ENCODE assay signal across 8 cellular contexts in genomic region chr11:114183041-114183511, GRCh38.
DNase-seq lines count a peak whose midpoint lies in the region; TF ChIP-seq lines count a peak whose summit lies in the region.

No MANE protein-coding gene starts in this region.

- intact Hi-C loops in activated T-helper 2 cell treated with anti-CD3 and anti-CD28 coated beads, Interferon-gamma antibody, Interleukin-2, Interleukin-4, amounts not matched to agents 10 μg/mL and 5 μg/mL and 100 μg/mL, durations not matched to agents 14 hours and 24 hours and 36 hours (cut with micrococcal nuclease) = loop anchor here (1.0 to 10.0 kb wide), 6 partner anchors 15 to 222 kb away; partner anchors contain the start of genes C11orf71 and RBM7

- peak; percentile 22 to 85 (median 44) for DNase-seq in T-helper 1 cell
- peak; percentile 79 for DNase-seq in activated T-helper 2 cell treated with anti-CD3 and anti-CD28 coated beads, Interferon-gamma antibody, Interleukin-2, Interleukin-4, amounts not matched to agents 10 μg/mL and 5 μg/mL and 100 μg/mL, durations not matched to agents 14 hours and 24 hours and 36 hours (ENCODE audit: low spot score)
- peak; percentile 17 for DNase-seq in mesenchymal stem cell
- DNase-seq in stimulated activated CD8-positive, alpha-beta memory T cell treated with anti-CD3 and anti-CD28 coated beads, Interleukin-7, amount 100 ng/mL, for 4 hours (ENCODE audit: low read depth in 2 of 2) = peak; percentile 55 to 66
- DNase-seq in SW480 (ENCODE audit: low spot score) = no peak
- DNase-seq in GM20000 (ENCODE audit: low spot score) = no peak
- no peak for DNase-seq in COR-L47 (lab: John Stamatoyannopoulos, UW)
- no peak for DNase-seq in HuH-7 (ENCODE audit: low spot score)

- WGBS in mesenchymal stem cell = 68% methylated on average over 14 of the region's 16 CpGs

- no peaks in the 10 kb centered on the region for H3K9me3 Mint-ChIP-seq in activated T-helper 2 cell treated with anti-CD3 and anti-CD28 coated beads, Interferon-gamma antibody, Interleukin-2, Interleukin-4, amounts not matched to agents 10 μg/mL and 5 μg/mL and 100 μg/mL, durations not matched to agents 14 hours and 24 hours and 36 hours

- H3K27ac ChIP-seq in mesenchymal stem cell (ENCODE audit: low read length, poor library complexity, severe bottlenecking) = no peak overlapping the region

- peak overlapping the region; percentile 6 for H3K4me3 Mint-ChIP-seq in activated T-helper 2 cell treated with anti-CD3 and anti-CD28 coated beads, Interferon-gamma antibody, Interleukin-2, Interleukin-4, amounts not matched to agents 10 μg/mL and 5 μg/mL and 100 μg/mL, durations not matched to agents 14 hours and 24 hours and 36 hours (ENCODE audit: low read depth)

- no peaks in the 10 kb centered on the region for H3K36me3 ChIP-seq in mesenchymal stem cell (ENCODE audit: control insufficient read depth in 1 of 2, insufficient read depth in 2 of 2, low read depth in 1 of 2, low read length in 2 of 2)

- no peaks in the 10 kb centered on the region for H3K9me3 ChIP-seq in mesenchymal stem cell (ENCODE audit: control insufficient read depth, low read length)

- no peak overlapping the region for H2AFZ ChIP-seq in mesenchymal stem cell (ENCODE audit: low read depth, low read length)

- H3K4me2 ChIP-seq in mesenchymal stem cell (ENCODE audit: low read length, poor library complexity, severe bottlenecking) = no peak overlapping the region

- peaks cover 6% of the 10 kb centered on the region for H3K36me3 Mint-ChIP-seq in activated T-helper 2 cell treated with anti-CD3 and anti-CD28 coated beads, Interferon-gamma antibody, Interleukin-2, Interleukin-4, amounts not matched to agents 10 μg/mL and 5 μg/mL and 100 μg/mL, durations not matched to agents 14 hours and 24 hours and 36 hours (ENCODE audit: low read depth)

- no peaks in the 10 kb centered on the region for H3K79me1 ChIP-seq in mesenchymal stem cell (replicated peaks; ENCODE audit: low read length, poor library complexity, severe bottlenecking)

- H3K9ac ChIP-seq in mesenchymal stem cell (ENCODE audit: low read length) = no peak overlapping the region

- H2BK120ac ChIP-seq in mesenchymal stem cell (ENCODE audit: low read depth, low read length) = no peak overlapping the region

- H3K27ac Mint-ChIP-seq in activated T-helper 2 cell treated with anti-CD3 and anti-CD28 coated beads, Interferon-gamma antibody, Interleukin-2, Interleukin-4, amounts not matched to agents 10 μg/mL and 5 μg/mL and 100 μg/mL, durations not matched to agents 14 hours and 24 hours and 36 hours = peak overlapping the region; percentile 83

- H3K27me3 Mint-ChIP-seq in activated T-helper 2 cell treated with anti-CD3 and anti-CD28 coated beads, Interferon-gamma antibody, Interleukin-2, Interleukin-4, amounts not matched to agents 10 μg/mL and 5 μg/mL and 100 μg/mL, durations not matched to agents 14 hours and 24 hours and 36 hours (ENCODE audit: low read depth) = no peaks in the 10 kb centered on the region

- H3K18ac ChIP-seq in mesenchymal stem cell (ENCODE audit: low read depth in 1 of 2, low read length in 2 of 2) = peak overlapping the region in 1 of 2 experiments; percentile 31

- no peak overlapping the region for H3K23ac ChIP-seq in mesenchymal stem cell (ENCODE audit: low read length in 2 of 2)

- no peak overlapping the region for H3K14ac ChIP-seq in mesenchymal stem cell (ENCODE audit: low read length in 2 of 2)

- H2BK12ac ChIP-seq in mesenchymal stem cell (ENCODE audit: low read length in 2 of 2) = peak overlapping the region; percentile 40 to 81

- peaks cover 83% of the 10 kb centered on the region for H3K4me1 Mint-ChIP-seq in activated T-helper 2 cell treated with anti-CD3 and anti-CD28 coated beads, Interferon-gamma antibody, Interleukin-2, Interleukin-4, amounts not matched to agents 10 μg/mL and 5 μg/mL and 100 μg/mL, durations not matched to agents 14 hours and 24 hours and 36 hours (ENCODE audit: low read depth)

- H2AK5ac ChIP-seq in mesenchymal stem cell (ENCODE audit: low read length, severe bottlenecking) = no peak overlapping the region

- peak overlapping the region; percentile 69 for H4K91ac ChIP-seq in mesenchymal stem cell (ENCODE audit: low read length)

- H3K4me1 ChIP-seq in mesenchymal stem cell (ENCODE audit: control insufficient read depth, insufficient read depth, low read depth, low read length) = no peaks in the 10 kb centered on the region

- H2BK5ac ChIP-seq in mesenchymal stem cell (ENCODE audit: low read depth, low read length, poor library complexity, severe bottlenecking) = no peak overlapping the region

- peaks cover 81 to 82% of the 10 kb centered on the region in 2 experiments for H3K27me3 ChIP-seq in mesenchymal stem cell (ENCODE audit: control insufficient read depth in 1 of 2, insufficient read depth in 1 of 2, low read length in 2 of 2)

- peak overlapping the region in 1 of 2 experiments; percentile 40 for H3K4ac ChIP-seq in mesenchymal stem cell (ENCODE audit: low read depth in 1 of 2, low read length in 2 of 2)

- peak overlapping the region; percentile 39 for H2BK15ac ChIP-seq in mesenchymal stem cell (ENCODE audit: low read depth, poor library complexity, severe bottlenecking)

- no peak overlapping the region for H4K8ac ChIP-seq in mesenchymal stem cell (ENCODE audit: low read length)

- H3K4me3 ChIP-seq in mesenchymal stem cell (ENCODE audit: insufficient read depth in 1 of 2, low read depth in 1 of 2, low read length in 2 of 2) = no peak overlapping the region

- TF ChIP-seq CTCF in GM20000 (IDR thresholded peaks at IDR 0.05; ENCODE audit: extremely low read depth, missing control alignments) = no peak

Comparison
In these comparisons a context has a peak if more than half of its experiments do, and no peak if none do; other contexts are left out.
1. DNase-seq: peak in T-helper 1 cell (5 of 5), activated T-helper 2 cell treated with anti-CD3 and anti-CD28 coated beads, Interferon-gamma antibody, Interleukin-2, Interleukin-4, amounts not matched to agents 10 μg/mL and 5 μg/mL and 100 μg/mL, durations not matched to agents 14 hours and 24 hours and 36 hours (single experiment), mesenchymal stem cell (single experiment) and stimulated activated CD8-positive, alpha-beta memory T cell treated with anti-CD3 and anti-CD28 coated beads, Interleukin-7, amount 100 ng/mL, for 4 hours (2 of 2); none in SW480 (single experiment), GM20000 (single experiment), COR-L47 (single experiment) and HuH-7 (single experiment).